Comparison of ENCODE assay signal across 1 cellular context in the genomic region with DNA sequence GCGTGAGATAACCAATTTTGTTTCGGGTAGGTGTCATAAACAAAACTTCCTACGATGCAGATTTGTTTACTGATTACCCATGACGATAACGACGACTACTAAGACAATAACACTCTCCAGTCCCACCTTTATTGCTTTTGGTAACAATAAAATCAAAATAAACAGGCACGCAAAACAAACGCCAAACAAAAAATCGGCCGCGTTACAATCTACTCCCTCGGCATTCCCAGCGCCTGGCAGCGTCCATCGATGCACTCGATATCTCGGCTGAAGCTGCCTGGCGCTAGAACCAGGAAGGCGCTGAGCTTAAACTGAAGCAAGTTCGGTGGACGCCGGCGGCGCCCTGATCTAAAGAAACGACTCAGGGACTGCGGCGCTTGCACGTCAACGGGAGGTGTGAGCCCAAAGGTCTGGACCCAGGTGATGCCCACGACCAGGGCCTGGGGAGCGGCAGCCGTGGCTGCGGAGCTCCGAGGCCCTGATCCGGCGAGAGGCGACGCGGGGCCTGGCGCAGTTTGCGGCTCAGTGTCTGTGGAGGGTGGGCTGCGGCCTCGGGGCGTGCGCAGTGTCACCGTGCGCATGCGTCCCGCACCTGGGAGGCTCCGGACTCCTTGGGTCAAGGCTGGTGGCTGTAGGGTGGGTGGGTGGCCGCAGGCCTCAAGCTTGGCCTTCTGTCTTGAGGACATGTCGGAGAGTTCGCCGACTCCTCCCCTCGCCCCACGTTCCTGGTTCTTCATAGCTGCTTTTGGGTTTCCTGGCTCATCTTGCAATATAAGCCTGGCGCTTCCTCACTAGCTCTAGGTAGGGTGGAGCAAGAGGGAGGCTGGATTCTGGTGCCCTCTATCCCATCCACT.
A peak's percentile ranks its signal among the peaks of the same experiment; 100 is the strongest.
TF ChIP-seq lines count a peak whose summit lies in the region.

Gene RSRC1, plus strand, starts transcription at position 286 of the 854 bp plus-strand sequence. CDS start 12,016 bp downstream, outside the sequence.

TF ChIP-seq in WTC11, 78 proteins besides CTCF, POLR2A, EP300 and RAD21 (continued from another document and continues in another):
- TF ChIP-seq ZNF532 (CRISPR knock-in tag; IDR thresholded peaks at IDR 0.05; ENCODE audit: borderline replicate concordance) (no peak), HMGA2 (CRISPR knock-in tag; IDR thresholded peaks at IDR 0.05) (no peak), TEAD4 (CRISPR knock-in tag; IDR thresholded peaks at IDR 0.05) (no peak), ZNF263 (CRISPR knock-in tag; IDR thresholded peaks at IDR 0.05; ENCODE audit: low read depth) (no peak), ZNF396 (CRISPR knock-in tag; IDR thresholded peaks at IDR 0.05; ENCODE audit: borderline replicate concordance) (no peak), AR (CRISPR knock-in tag; IDR thresholded peaks at IDR 0.05) (no peak), ZNF219 (CRISPR knock-in tag; IDR thresholded peaks at IDR 0.05; ENCODE audit: borderline replicate concordance) (no peak; the same call in 1 of the 2 replicates), GABPB1 (CRISPR knock-in tag; IDR thresholded peaks at IDR 0.05) (peak; percentile 80), ATF3 (CRISPR knock-in tag; conservative IDR thresholded peaks at IDR 0.05) (no peak), ESRRA (CRISPR knock-in tag; IDR thresholded peaks at IDR 0.05; ENCODE audit: borderline replicate concordance) (peak; percentile 45; the same call in 1 of the 2 replicates), CBFB (CRISPR knock-in tag; IDR thresholded peaks at IDR 0.05; ENCODE audit: low read depth) (0 out of 2 replicates have a peak, but pooled peaks have one; percentile 36), SOX15 (CRISPR knock-in tag; IDR thresholded peaks at IDR 0.05) (no peak), PRRX2 (CRISPR knock-in tag; IDR thresholded peaks at IDR 0.05) (no peak), TCF7 (CRISPR knock-in tag; IDR thresholded peaks at IDR 0.05; ENCODE audit: low read depth) (peak; percentile 80), RELA (CRISPR knock-in tag; IDR thresholded peaks at IDR 0.05; ENCODE audit: borderline replicate concordance) (peak; percentile 67; the same call in 1 of the 2 replicates), ZNF232 (CRISPR knock-in tag; IDR thresholded peaks at IDR 0.05) (no peak), ATF1 (CRISPR knock-in tag; IDR thresholded peaks at IDR 0.05) (no peak), ZNF423 (CRISPR knock-in tag; IDR thresholded peaks at IDR 0.05) (no peak), FOXK1 (CRISPR knock-in tag; IDR thresholded peaks at IDR 0.05) (no peak; the same call in none of the 2 replicates), NR2C2 (CRISPR knock-in tag; IDR thresholded peaks at IDR 0.05) (no peak)
- TF ChIP-seq, protein P1, sequence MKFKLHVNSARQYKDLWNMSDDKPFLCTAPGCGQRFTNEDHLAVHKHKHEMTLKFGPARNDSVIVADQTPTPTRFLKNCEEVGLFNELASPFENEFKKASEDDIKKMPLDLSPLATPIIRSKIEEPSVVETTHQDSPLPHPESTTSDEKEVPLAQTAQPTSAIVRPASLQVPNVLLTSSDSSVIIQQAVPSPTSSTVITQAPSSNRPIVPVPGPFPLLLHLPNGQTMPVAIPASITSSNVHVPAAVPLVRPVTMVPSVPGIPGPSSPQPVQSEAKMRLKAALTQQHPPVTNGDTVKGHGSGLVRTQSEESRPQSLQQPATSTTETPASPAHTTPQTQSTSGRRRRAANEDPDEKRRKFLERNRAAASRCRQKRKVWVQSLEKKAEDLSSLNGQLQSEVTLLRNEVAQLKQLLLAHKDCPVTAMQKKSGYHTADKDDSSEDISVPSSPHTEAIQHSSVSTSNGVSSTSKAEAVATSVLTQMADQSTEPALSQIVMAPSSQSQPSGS (CRISPR knock-in tag; IDR thresholded peaks at IDR 0.05; ENCODE audit: borderline replicate concordance, low read depth) = 0 out of 2 replicates have a peak, but pooled peaks have one; percentile 27
- TF ChIP-seq, protein P2, sequence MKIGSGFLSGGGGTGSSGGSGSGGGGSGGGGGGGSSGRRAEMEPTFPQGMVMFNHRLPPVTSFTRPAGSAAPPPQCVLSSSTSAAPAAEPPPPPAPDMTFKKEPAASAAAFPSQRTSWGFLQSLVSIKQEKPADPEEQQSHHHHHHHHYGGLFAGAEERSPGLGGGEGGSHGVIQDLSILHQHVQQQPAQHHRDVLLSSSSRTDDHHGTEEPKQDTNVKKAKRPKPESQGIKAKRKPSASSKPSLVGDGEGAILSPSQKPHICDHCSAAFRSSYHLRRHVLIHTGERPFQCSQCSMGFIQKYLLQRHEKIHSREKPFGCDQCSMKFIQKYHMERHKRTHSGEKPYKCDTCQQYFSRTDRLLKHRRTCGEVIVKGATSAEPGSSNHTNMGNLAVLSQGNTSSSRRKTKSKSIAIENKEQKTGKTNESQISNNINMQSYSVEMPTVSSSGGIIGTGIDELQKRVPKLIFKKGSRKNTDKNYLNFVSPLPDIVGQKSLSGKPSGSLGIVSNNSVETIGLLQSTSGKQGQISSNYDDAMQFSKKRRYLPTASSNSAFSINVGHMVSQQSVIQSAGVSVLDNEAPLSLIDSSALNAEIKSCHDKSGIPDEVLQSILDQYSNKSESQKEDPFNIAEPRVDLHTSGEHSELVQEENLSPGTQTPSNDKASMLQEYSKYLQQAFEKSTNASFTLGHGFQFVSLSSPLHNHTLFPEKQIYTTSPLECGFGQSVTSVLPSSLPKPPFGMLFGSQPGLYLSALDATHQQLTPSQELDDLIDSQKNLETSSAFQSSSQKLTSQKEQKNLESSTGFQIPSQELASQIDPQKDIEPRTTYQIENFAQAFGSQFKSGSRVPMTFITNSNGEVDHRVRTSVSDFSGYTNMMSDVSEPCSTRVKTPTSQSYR (CRISPR knock-in tag; IDR thresholded peaks at IDR 0.05) = no peak
- TF ChIP-seq, protein P3, sequence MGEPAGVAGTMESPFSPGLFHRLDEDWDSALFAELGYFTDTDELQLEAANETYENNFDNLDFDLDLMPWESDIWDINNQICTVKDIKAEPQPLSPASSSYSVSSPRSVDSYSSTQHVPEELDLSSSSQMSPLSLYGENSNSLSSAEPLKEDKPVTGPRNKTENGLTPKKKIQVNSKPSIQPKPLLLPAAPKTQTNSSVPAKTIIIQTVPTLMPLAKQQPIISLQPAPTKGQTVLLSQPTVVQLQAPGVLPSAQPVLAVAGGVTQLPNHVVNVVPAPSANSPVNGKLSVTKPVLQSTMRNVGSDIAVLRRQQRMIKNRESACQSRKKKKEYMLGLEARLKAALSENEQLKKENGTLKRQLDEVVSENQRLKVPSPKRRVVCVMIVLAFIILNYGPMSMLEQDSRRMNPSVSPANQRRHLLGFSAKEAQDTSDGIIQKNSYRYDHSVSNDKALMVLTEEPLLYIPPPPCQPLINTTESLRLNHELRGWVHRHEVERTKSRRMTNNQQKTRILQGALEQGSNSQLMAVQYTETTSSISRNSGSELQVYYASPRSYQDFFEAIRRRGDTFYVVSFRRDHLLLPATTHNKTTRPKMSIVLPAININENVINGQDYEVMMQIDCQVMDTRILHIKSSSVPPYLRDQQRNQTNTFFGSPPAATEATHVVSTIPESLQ (CRISPR knock-in tag; IDR thresholded peaks at IDR 0.05) = no peak
- TF ChIP-seq, protein P4, sequence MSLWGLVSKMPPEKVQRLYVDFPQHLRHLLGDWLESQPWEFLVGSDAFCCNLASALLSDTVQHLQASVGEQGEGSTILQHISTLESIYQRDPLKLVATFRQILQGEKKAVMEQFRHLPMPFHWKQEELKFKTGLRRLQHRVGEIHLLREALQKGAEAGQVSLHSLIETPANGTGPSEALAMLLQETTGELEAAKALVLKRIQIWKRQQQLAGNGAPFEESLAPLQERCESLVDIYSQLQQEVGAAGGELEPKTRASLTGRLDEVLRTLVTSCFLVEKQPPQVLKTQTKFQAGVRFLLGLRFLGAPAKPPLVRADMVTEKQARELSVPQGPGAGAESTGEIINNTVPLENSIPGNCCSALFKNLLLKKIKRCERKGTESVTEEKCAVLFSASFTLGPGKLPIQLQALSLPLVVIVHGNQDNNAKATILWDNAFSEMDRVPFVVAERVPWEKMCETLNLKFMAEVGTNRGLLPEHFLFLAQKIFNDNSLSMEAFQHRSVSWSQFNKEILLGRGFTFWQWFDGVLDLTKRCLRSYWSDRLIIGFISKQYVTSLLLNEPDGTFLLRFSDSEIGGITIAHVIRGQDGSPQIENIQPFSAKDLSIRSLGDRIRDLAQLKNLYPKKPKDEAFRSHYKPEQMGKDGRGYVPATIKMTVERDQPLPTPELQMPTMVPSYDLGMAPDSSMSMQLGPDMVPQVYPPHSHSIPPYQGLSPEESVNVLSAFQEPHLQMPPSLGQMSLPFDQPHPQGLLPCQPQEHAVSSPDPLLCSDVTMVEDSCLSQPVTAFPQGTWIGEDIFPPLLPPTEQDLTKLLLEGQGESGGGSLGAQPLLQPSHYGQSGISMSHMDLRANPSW (CRISPR knock-in tag; conservative IDR thresholded peaks at IDR 0.05; ENCODE audit: low read depth) = no peak
- TF ChIP-seq, protein P5, sequence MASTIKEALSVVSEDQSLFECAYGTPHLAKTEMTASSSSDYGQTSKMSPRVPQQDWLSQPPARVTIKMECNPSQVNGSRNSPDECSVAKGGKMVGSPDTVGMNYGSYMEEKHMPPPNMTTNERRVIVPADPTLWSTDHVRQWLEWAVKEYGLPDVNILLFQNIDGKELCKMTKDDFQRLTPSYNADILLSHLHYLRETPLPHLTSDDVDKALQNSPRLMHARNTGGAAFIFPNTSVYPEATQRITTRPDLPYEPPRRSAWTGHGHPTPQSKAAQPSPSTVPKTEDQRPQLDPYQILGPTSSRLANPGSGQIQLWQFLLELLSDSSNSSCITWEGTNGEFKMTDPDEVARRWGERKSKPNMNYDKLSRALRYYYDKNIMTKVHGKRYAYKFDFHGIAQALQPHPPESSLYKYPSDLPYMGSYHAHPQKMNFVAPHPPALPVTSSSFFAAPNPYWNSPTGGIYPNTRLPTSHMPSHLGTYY (CRISPR knock-in tag; IDR thresholded peaks at IDR 0.05) = no peak
- TF ChIP-seq, protein P6, sequence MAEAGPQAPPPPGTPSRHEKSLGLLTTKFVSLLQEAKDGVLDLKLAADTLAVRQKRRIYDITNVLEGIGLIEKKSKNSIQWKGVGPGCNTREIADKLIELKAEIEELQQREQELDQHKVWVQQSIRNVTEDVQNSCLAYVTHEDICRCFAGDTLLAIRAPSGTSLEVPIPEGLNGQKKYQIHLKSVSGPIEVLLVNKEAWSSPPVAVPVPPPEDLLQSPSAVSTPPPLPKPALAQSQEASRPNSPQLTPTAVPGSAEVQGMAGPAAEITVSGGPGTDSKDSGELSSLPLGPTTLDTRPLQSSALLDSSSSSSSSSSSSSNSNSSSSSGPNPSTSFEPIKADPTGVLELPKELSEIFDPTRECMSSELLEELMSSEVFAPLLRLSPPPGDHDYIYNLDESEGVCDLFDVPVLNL (CRISPR knock-in tag; IDR thresholded peaks at IDR 0.05; ENCODE audit: borderline replicate concordance, low read depth) = peak; percentile 68; the same call in 1 of the 2 replicates
- TF ChIP-seq, protein P7, sequence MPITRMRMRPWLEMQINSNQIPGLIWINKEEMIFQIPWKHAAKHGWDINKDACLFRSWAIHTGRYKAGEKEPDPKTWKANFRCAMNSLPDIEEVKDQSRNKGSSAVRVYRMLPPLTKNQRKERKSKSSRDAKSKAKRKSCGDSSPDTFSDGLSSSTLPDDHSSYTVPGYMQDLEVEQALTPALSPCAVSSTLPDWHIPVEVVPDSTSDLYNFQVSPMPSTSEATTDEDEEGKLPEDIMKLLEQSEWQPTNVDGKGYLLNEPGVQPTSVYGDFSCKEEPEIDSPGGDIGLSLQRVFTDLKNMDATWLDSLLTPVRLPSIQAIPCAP (CRISPR knock-in tag; IDR thresholded peaks at IDR 0.05) = no peak
- TF ChIP-seq, protein P8, sequence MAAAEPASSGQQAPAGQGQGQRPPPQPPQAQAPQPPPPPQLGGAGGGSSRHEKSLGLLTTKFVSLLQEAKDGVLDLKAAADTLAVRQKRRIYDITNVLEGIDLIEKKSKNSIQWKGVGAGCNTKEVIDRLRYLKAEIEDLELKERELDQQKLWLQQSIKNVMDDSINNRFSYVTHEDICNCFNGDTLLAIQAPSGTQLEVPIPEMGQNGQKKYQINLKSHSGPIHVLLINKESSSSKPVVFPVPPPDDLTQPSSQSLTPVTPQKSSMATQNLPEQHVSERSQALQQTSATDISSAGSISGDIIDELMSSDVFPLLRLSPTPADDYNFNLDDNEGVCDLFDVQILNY (CRISPR knock-in tag; IDR thresholded peaks at IDR 0.05) = no peak
